In the genomic region with DNA sequence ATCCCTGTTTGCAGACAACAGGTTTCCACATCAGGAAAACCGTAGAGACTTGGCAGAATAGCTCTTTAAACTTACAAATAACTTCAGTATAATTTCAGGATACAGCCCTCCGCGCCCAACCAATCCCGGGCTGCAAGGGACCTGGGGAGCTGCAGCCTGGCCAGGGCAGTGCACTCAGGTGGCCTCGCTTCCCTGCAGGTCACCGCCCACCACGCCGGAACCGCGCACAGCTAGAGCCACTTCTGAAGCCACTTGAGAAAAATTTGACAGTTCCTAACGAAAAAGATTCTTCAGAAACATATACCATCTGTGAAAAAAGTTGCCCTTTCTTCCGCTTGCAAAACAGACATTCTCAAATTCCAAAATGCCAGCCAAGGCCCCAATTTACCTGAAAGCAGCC, we compare ENCODE assay signal across 16 cellular contexts. TPM values are rescaled to one million over a fixed set of nuclear protein-coding genes. Genes with fewer than 3 reads are reported as not detected.
DNase-seq lines count a peak whose midpoint lies in the region; ATAC-seq and TF ChIP-seq lines count a peak whose summit lies in the region.
"Had no signal": no experiment of that assay in that cellular context is flagged by ENCODE, and none has a peak within 500 bp of the region (broad histone marks: within the 10 kb centered on the region; RNA-seq: fewer than 3 reads in every experiment).

No MANE protein-coding gene starts in this region.

- POLR2A ChIA-PET in WTC11 (lab: Charles Lee): interaction anchor here (1.6 kb wide), 1 partner anchor 11 kb away, joined by 7 read pairs; the partner anchor contains the start of gene ZNF91

- no peak overlapping the region for H3K9ac ChIP-seq in BLaER1
- H3K9ac ChIP-seq in BLaER1 treated with 17β-estradiol and CSF1 and Interleukin-3, amounts not matched to agents 10 nM and 100 nM: no peak overlapping the region

- H3K4me1 ChIP-seq in BLaER1: no peaks in the 10 kb centered on the region
- no peaks in the 10 kb centered on the region for H3K4me1 ChIP-seq in BLaER1 treated with 17β-estradiol and CSF1 and Interleukin-3, amounts not matched to agents 10 nM and 100 nM

- peaks cover 98% of the 10 kb centered on the region for H3K36me3 ChIP-seq in BLaER1
- peaks cover 97 to 100% (median 99%) of the 10 kb centered on the region in 11 experiments for H3K36me3 ChIP-seq in BLaER1 treated with 17β-estradiol and CSF1 and Interleukin-3, amounts not matched to agents 10 nM and 100 nM

- ATAC-seq in WTC11: no peak
- ATAC-seq in GM21381 (IDR thresholded peaks at IDR 0.05; ENCODE audit: unreplicated experiment): no peak
- ATAC-seq in HG03457 (IDR thresholded peaks at IDR 0.05; ENCODE audit: unreplicated experiment): no peak

- H3K4me1 Mint-ChIP-seq in WTC11: peaks cover 20% of the 10 kb centered on the region
- H3K4me1 Mint-ChIP-seq: CD14-positive monocyte had no signal

- no peak for TF ChIP-seq CTCF in WTC11 (IDR thresholded peaks at IDR 0.05)

- peaks cover 65% of the 10 kb centered on the region for H4K20me1 ChIP-seq in BLaER1
- peaks cover 0 to 19% (median 4%) of the 10 kb centered on the region in 11 experiments; a peak in 7 of 22 replicates for H4K20me1 ChIP-seq in BLaER1 treated with 17β-estradiol and CSF1 and Interleukin-3, amounts not matched to agents 10 nM and 100 nM

- H3K27me3 Mint-ChIP-seq in WTC11 (ENCODE audit: low read depth): no peaks in the 10 kb centered on the region
- H3K27me3 Mint-ChIP-seq: CD4-positive, alpha-beta T cell; CD8-positive, alpha-beta memory T cell had no signal

- in situ Hi-C loops in G401 (cut with HindIII; ENCODE audit: low sequenced_read_pairs): no loop called here

- peaks cover 100% of the 10 kb centered on the region for H3K9me3 ChIP-seq in BLaER1
- peaks cover 100% of the 10 kb centered on the region in 11 experiments for H3K9me3 ChIP-seq in BLaER1 treated with 17β-estradiol and CSF1 and Interleukin-3, amounts not matched to agents 10 nM and 100 nM (replicated peaks in 1 of 11)

- H3K4me2 ChIP-seq in BLaER1: no peak overlapping the region
- H3K4me2 ChIP-seq in BLaER1 treated with 17β-estradiol and CSF1 and Interleukin-3, amounts not matched to agents 10 nM and 100 nM: no peak overlapping the region

- CTCF ChIA-PET in WTC11 (lab: Charles Lee): no interaction called here

- H3K9me3 Mint-ChIP-seq in WTC11: peaks cover 11% of the 10 kb centered on the region; the same call in 1 of the 2 replicates

- H3K36me3 Mint-ChIP-seq in WTC11: peaks cover 54% of the 10 kb centered on the region

- H3K4me3 Mint-ChIP-seq in WTC11: no peak overlapping the region
- H3K4me3 Mint-ChIP-seq: CD14-positive monocyte; CD4-positive, alpha-beta T cell; CD8-positive, alpha-beta memory T cell had no signal

- H3K27me3 ChIP-seq in BLaER1: no peaks in the 10 kb centered on the region; the same call in 1 of the 2 replicates
- H3K27me3 ChIP-seq in BLaER1 treated with 17β-estradiol and CSF1 and Interleukin-3, amounts not matched to agents 10 nM and 100 nM: no peaks in the 10 kb centered on the region; a peak in 1 of 22 replicates

- H3K27ac Mint-ChIP-seq in WTC11: peak overlapping the region; percentile 75; the same call in 1 of the 2 replicates
- H3K27ac Mint-ChIP-seq: CD4-positive, alpha-beta T cell had no signal

- H3K4me3 ChIP-seq in BLaER1: peak overlapping the region; percentile 42
- peak overlapping the region in 9 of 10 experiments; percentile 26 to 53 (median 42); a peak in 15 of 20 replicates for H3K4me3 ChIP-seq in BLaER1 treated with 17β-estradiol and CSF1 and Interleukin-3, amounts not matched to agents 10 nM and 100 nM

- DNase-seq in WTC11 (ENCODE audit: low spot score) (no peak), G401 (ENCODE audit: low spot score) (no peak)
- DNase-seq: CD4-positive, alpha-beta T cell; CD8-positive, alpha-beta memory T cell; DMS 273 treated with DMSO at 0.1 percent for 48 hours; DMS79; EL; GF-D8; GOT3; H7; HCEC 1CT had no signal

- no peak overlapping the region for H3K27ac ChIP-seq in BLaER1
- no peak overlapping the region for H3K27ac ChIP-seq in BLaER1 treated with 17β-estradiol and CSF1 and Interleukin-3, amounts not matched to agents 10 nM and 100 nM

TF ChIP-seq in WTC11, 78 proteins besides CTCF, POLR2A, EP300 and RAD21:
- TF ChIP-seq GTF2I (CRISPR knock-in tag; conservative IDR thresholded peaks at IDR 0.05) (no peak), ZNF138 (CRISPR knock-in tag; conservative IDR thresholded peaks at IDR 0.05) (no peak), ATF6 (CRISPR knock-in tag; IDR thresholded peaks at IDR 0.05) (no peak), NFATC4 (CRISPR knock-in tag; IDR thresholded peaks at IDR 0.05) (no peak), NR2C2 (CRISPR knock-in tag; IDR thresholded peaks at IDR 0.05) (no peak), SOX15 (CRISPR knock-in tag; IDR thresholded peaks at IDR 0.05) (no peak), NFE2L1 (CRISPR knock-in tag; IDR thresholded peaks at IDR 0.05) (no peak), GABPB1 (CRISPR knock-in tag; IDR thresholded peaks at IDR 0.05) (no peak), RORB (CRISPR knock-in tag; IDR thresholded peaks at IDR 0.05) (no peak), ATF1 (CRISPR knock-in tag; IDR thresholded peaks at IDR 0.05) (no peak), ZNF232 (CRISPR knock-in tag; IDR thresholded peaks at IDR 0.05) (no peak), KAT7 (CRISPR knock-in tag; IDR thresholded peaks at IDR 0.05; ENCODE audit: borderline replicate concordance) (no peak), IRF1 (CRISPR knock-in tag; IDR thresholded peaks at IDR 0.05) (no peak), AFF4 (CRISPR knock-in tag; IDR thresholded peaks at IDR 0.05; ENCODE audit: borderline replicate concordance) (no peak), ZNF423 (CRISPR knock-in tag; IDR thresholded peaks at IDR 0.05) (no peak), E2F5 (CRISPR knock-in tag; IDR thresholded peaks at IDR 0.05) (no peak), NR1H2 (CRISPR knock-in tag; IDR thresholded peaks at IDR 0.05) (no peak), ZNF671 (CRISPR knock-in tag; IDR thresholded peaks at IDR 0.05) (no peak), ZNF219 (CRISPR knock-in tag; IDR thresholded peaks at IDR 0.05; ENCODE audit: borderline replicate concordance) (no peak)

RNA-seq across cellular contexts. Expression of gene ZNF91, which starts 11.1 kb away (rescaled TPM):
- 36.5 to 40.4 TPM (median 40.3 TPM) in 3 replicates for total RNA-seq in WTC11 (2021)
- total RNA-seq in G401 (2014; rRNA removed; shearing (Covaris generic)): 26.4 and 30.2 TPM in 2 replicates
